14 cellular contexts compared by ENCODE assay signal in the genomic region with DNA sequence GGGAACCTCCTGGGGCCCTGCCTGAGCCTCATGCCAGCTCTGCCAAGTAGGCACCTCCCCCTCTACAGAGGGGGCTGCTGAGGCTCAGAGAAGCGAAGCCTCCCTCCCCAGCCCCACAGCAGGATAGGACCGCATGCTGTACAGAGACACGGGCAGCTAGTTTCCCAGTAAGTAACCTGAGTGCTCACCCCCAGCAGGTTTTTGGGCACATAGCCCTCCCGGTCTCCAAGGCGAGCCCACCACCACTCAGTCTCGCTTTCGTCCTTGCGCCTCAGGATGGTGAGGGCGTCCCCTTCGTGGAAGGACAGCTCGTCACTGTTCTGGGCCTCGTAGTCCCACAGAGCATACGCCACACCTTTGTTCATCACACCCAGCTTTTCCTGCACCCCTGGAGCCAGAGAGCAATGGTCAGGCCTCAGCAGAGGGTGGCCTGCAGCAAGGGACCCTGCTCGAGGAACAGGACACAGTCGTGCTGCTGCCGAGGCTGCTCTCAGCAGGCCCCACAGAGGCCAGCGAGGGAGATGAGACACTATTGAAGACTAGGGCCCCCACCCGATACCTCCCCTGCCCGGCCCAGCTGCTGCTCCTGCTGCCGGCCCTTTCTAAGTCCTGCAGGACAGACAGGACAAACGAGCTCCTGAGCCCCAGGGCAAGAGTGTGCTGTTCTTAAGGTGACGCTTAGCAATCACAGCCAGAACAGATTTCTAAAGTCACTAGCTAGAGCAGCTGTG. TPM values are rescaled to one million over a fixed set of nuclear protein-coding genes. Genes with fewer than 3 reads are reported as not detected.
DNase-seq lines count a peak whose midpoint lies in the region; ATAC-seq and TF ChIP-seq lines count a peak whose summit lies in the region.
"Had no signal": no experiment of that assay in that cellular context is flagged by ENCODE, and none has a peak within 500 bp of the region (broad histone marks: within the 10 kb centered on the region; RNA-seq: fewer than 3 reads in every experiment).

No MANE protein-coding gene starts in this region.

- DNase-seq in RWPE1 (ENCODE audit: low spot score): no peak
- DNase-seq in lower lobe of right lung: peak; percentile 39
- DNase-seq in tibial artery: peak in 1 of 2 donors; percentile 64
- DNase-seq in NCI-H2196 (lab: John Stamatoyannopoulos, UW; ENCODE audit: unreplicated experiment): no peak
- no peak for DNase-seq in ACHN
- no peak for DNase-seq in mesendoderm
- DNase-seq: activated CD4-positive, alpha-beta T cell treated with anti-CD3 and anti-CD28 coated beads for 4 hours; activated naive CD8-positive, alpha-beta T cell treated with anti-CD3 and anti-CD28 coated beads, Interleukin-2, amount 10 ng/mL, durations not matched to agents 7 days and 5 days; HFFc6; stimulated activated naive CD4-positive, alpha-beta T cell treated with Interleukin-2 at 50 U/mL for 16 hours had no signal

- H3K4me2 ChIP-seq in mesendoderm (ENCODE audit: low read length): no peak overlapping the region
- H3K4me2 ChIP-seq: BLaER1 had no signal

- H3K79me1 ChIP-seq in mesendoderm (ENCODE audit: low read length): no peaks in the 10 kb centered on the region

- no peak overlapping the region for H3K9ac ChIP-seq in mesendoderm (ENCODE audit: low read length)
- H3K9ac ChIP-seq: BLaER1 had no signal

- H4K5ac ChIP-seq in mesendoderm (ENCODE audit: low read length): no peak overlapping the region

- intact Hi-C loops in lower lobe of right lung (cut with DNase I): no loop called here
- intact Hi-C loops in tibial artery (cut with DNase I; ENCODE audit: low total_unique reads): loop anchor here (10.0 kb wide), 1 partner anchor 131 kb away; no protein-coding TSS in a partner anchor

- H2BK15ac ChIP-seq in mesendoderm (replicated peaks; ENCODE audit: low read depth): no peak overlapping the region

- H3K27me3 ChIP-seq in lower lobe of right lung (ENCODE audit: low read depth) (no peaks in the 10 kb centered on the region), tibial artery (no peaks in the 10 kb centered on the region), mesendoderm (ENCODE audit: insufficient read depth, low read length, poor library complexity) (no peaks in the 10 kb centered on the region)
- H3K27me3 ChIP-seq: BLaER1, pancreas, SJSA1 had no signal

- in situ Hi-C loops in ACHN (cut with HindIII; ENCODE audit: low pct_ligation_motif_present, low pct_unique_long_range_greater_than_20kb, low sequenced_read_pairs): no loop called here

- TF ChIP-seq CTCF in RWPE1 (conservative IDR thresholded peaks at IDR 0.05; ENCODE audit: low read depth): no peak
- no peak for TF ChIP-seq CTCF in lower lobe of right lung (IDR thresholded peaks at IDR 0.05)
- no peak for TF ChIP-seq CTCF in tibial artery (IDR thresholded peaks at IDR 0.05)

- H3K4me3 ChIP-seq in lower lobe of right lung (no peak overlapping the region), tibial artery (no peak overlapping the region), mesendoderm (ENCODE audit: low read length) (no peak overlapping the region)
- H3K4me3 ChIP-seq: BLaER1, pancreas, SJSA1 had no signal

- no peak overlapping the region for H2AK5ac ChIP-seq in mesendoderm (ENCODE audit: low read length)

- H3K9me3 ChIP-seq in lower lobe of right lung (no peaks in the 10 kb centered on the region), tibial artery (no peaks in the 10 kb centered on the region)
- H3K9me3 ChIP-seq: BLaER1, pancreas, SJSA1 had no signal

- no peak overlapping the region for H3K18ac ChIP-seq in mesendoderm (ENCODE audit: low read length)

- peaks cover 17% of the 10 kb centered on the region for H3K4me1 ChIP-seq in lower lobe of right lung
- H3K4me1 ChIP-seq in tibial artery: peaks cover 0 to 37% (median 32%) of the 10 kb centered on the region in 4 donors
- no peaks in the 10 kb centered on the region for H3K4me1 ChIP-seq in mesendoderm (ENCODE audit: control insufficient read depth, low read depth, low read length)
- H3K4me1 ChIP-seq: pancreas had no signal

- no peak for ATAC-seq in lower lobe of right lung
- ATAC-seq: pancreas had no signal

- H3K79me2 ChIP-seq in mesendoderm (ENCODE audit: control insufficient read depth, insufficient read depth, low read length): no peaks in the 10 kb centered on the region

- POLR2A ChIA-PET in RWPE1 (lab: Yijun Ruan, JAX; ENCODE audit: low non-redundant PET): no interaction called here

- no peak overlapping the region for H3K4ac ChIP-seq in mesendoderm (ENCODE audit: low read depth, low read length)

- H3K27ac ChIP-seq in RWPE1: peak overlapping the region; percentile 49
- H3K27ac ChIP-seq in cingulate gyrus (ENCODE audit: low read depth, low read length): peak overlapping the region; percentile 94
- peak overlapping the region; percentile 31 for H3K27ac ChIP-seq in lower lobe of right lung
- H3K27ac ChIP-seq in tibial artery: peak overlapping the region; percentile 83 to 84
- H3K27ac ChIP-seq in mesendoderm (ENCODE audit: low read depth, low read length): no peak overlapping the region
- H3K27ac ChIP-seq: BLaER1, pancreas, SJSA1 had no signal

- peaks cover 95% of the 10 kb centered on the region for H3K36me3 ChIP-seq in lower lobe of right lung
- peaks cover 29 to 76% (median 60%) of the 10 kb centered on the region in 3 donors for H3K36me3 ChIP-seq in tibial artery
- H3K36me3 ChIP-seq in mesendoderm (ENCODE audit: control insufficient read depth, insufficient read depth, low read length): peaks cover 3% of the 10 kb centered on the region

- H2BK120ac ChIP-seq in mesendoderm (ENCODE audit: low read depth, low read length): no peak overlapping the region

- WGBS in mesendoderm (ENCODE audit: extremely low coverage, insufficient coverage, low lambda C conversion rate): no CpG with 5 or more reads among the region's 22 CpGs

- H2BK5ac ChIP-seq in mesendoderm (ENCODE audit: low read length): no peak overlapping the region

- no peak overlapping the region for H3K23ac ChIP-seq in mesendoderm (ENCODE audit: low read length)

- H4K8ac ChIP-seq in mesendoderm (ENCODE audit: low read depth, low read length): no peak overlapping the region

- CTCF ChIA-PET in RWPE1 (lab: Yijun Ruan, JAX): interaction anchor here (0.5 to 1.1 kb wide), 3 partner anchors 14 to 244 kb away, joined by 3 to 4 read pairs (median 3); no protein-coding TSS in a partner anchor

- H3K56ac ChIP-seq in mesendoderm (ENCODE audit: low read length): no peak overlapping the region

RNA-seq across cellular contexts. Expression of gene ZFYVE21, which starts 20.4 kb away (rescaled TPM):
- total RNA-seq in lower lobe of right lung: 49.4 TPM
- 32.3 TPM for polyA plus RNA-seq in mesendoderm (2013, experiment 1 of 2)
- polyA plus RNA-seq in mesendoderm (2013, experiment 2 of 2): 31.1 TPM

RNA-seq across cellular contexts. Expression of gene XRCC3, which starts 20.7 kb away (rescaled TPM):
- total RNA-seq in lower lobe of right lung: 5.0 TPM
- 23.4 TPM for polyA plus RNA-seq in mesendoderm (2013, experiment 1 of 2)
- 23.7 TPM for polyA plus RNA-seq in mesendoderm (2013, experiment 2 of 2)
